ENCODE assay signal across 14 cellular contexts in the genomic region with DNA sequence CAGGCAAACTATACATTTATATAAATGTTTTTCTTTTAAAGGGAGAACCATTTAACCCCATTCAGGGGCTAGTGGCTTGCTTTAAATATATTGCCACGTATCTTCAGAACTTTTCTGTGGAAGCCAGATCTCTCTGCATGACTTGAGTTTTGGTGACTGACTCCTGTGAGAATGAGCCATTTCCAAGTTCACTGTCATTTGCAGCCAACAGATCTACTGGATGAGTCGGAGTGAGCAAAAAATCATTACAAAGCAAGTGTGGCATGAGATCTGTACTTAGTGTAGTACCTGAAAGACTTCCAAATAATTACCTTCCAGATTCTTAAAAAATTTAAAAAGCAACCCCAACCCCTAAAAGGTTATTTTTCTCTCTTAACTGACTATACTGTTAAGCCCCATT.
DNase-seq lines count a peak whose midpoint lies in the region; ATAC-seq and TF ChIP-seq lines count a peak whose summit lies in the region.
"Had no signal": no experiment of that assay in that cellular context is flagged by ENCODE, and none has a peak within 500 bp of the region (broad histone marks: within the 10 kb centered on the region; RNA-seq: fewer than 3 reads in every experiment).

No MANE protein-coding gene starts in this region.

- ATAC-seq in activated naive CD8-positive, alpha-beta T cell treated with anti-CD3 and anti-CD28 coated beads, Interleukin-2, amount 50 U/mL, for 24 hours = no peak
- no peak for ATAC-seq in stimulated activated naive B cell treated with anti-CD40 and anti-IgM and Interleukin-4, amounts not matched to agents 10 μg/mL and 1 μg/mL and 100 μg/mL, for 72 hours (replicated peaks)
- ATAC-seq in HG03280 (IDR thresholded peaks at IDR 0.05; ENCODE audit: unreplicated experiment) (no peak), GM18858 (IDR thresholded peaks at IDR 0.05; ENCODE audit: unreplicated experiment) (no peak)
- ATAC-seq: naive thymus-derived CD8-positive, alpha-beta T cell had no signal

- H4K20me1 ChIP-seq in SU-DHL-6 (ENCODE audit: low read depth, low read length) = no peaks in the 10 kb centered on the region

- no peak for TF ChIP-seq CTCF in SU-DHL-6 (IDR thresholded peaks at IDR 0.05; ENCODE audit: insufficient read depth, low read length, poor library complexity, severe bottlenecking)

- peaks cover 4% of the 10 kb centered on the region for H3K4me1 Mint-ChIP-seq in activated naive CD8-positive, alpha-beta T cell (ENCODE audit: low read depth)
- peaks cover 16% of the 10 kb centered on the region for H3K4me1 Mint-ChIP-seq in activated naive CD8-positive, alpha-beta T cell treated with anti-CD3 and anti-CD28 coated beads, Interleukin-2, amount 50 U/mL, for 24 hours
- peaks cover 33 to 55% of the 10 kb centered on the region in 2 donors for H3K4me1 Mint-ChIP-seq in stimulated activated naive B cell treated with anti-CD40 and anti-IgM and Interleukin-4, amounts not matched to agents 10 μg/mL and 1 μg/mL and 100 μg/mL, for 72 hours
- H3K4me1 Mint-ChIP-seq: endodermal cell had no signal

- H3K4me3 ChIP-seq in SU-DHL-6 (ENCODE audit: insufficient read depth, low read length, poor library complexity, severe bottlenecking) = no peak overlapping the region

- peak overlapping the region; percentile 75 for H3K27ac Mint-ChIP-seq in activated naive CD8-positive, alpha-beta T cell
- H3K27ac Mint-ChIP-seq in activated naive CD8-positive, alpha-beta T cell treated with anti-CD3 and anti-CD28 coated beads, Interleukin-2, amount 50 U/mL, for 24 hours = no peak overlapping the region
- H3K27ac Mint-ChIP-seq in stimulated activated naive B cell treated with anti-CD40 and anti-IgM and Interleukin-4, amounts not matched to agents 10 μg/mL and 1 μg/mL and 100 μg/mL, for 72 hours = peak overlapping the region; percentile 74
- H3K27ac Mint-ChIP-seq: endodermal cell had no signal

- no peaks in the 10 kb centered on the region for H3K9me3 ChIP-seq in SU-DHL-6 (ENCODE audit: insufficient read depth, low read length)

- no peak overlapping the region for H3K4me2 ChIP-seq in SU-DHL-6 (ENCODE audit: low read depth, low read length, poor library complexity, severe bottlenecking)
- H3K4me2 ChIP-seq: KMS-11 had no signal

- peaks cover 69% of the 10 kb centered on the region for H3F3A ChIP-seq in SU-DHL-6 (ENCODE audit: insufficient read depth)

- no peaks in the 10 kb centered on the region for H3K9me3 Mint-ChIP-seq in activated naive CD8-positive, alpha-beta T cell (ENCODE audit: low read depth)
- no peaks in the 10 kb centered on the region for H3K9me3 Mint-ChIP-seq in activated naive CD8-positive, alpha-beta T cell treated with anti-CD3 and anti-CD28 coated beads, Interleukin-2, amount 50 U/mL, for 24 hours
- H3K9me3 Mint-ChIP-seq in stimulated activated naive B cell treated with anti-CD40 and anti-IgM and Interleukin-4, amounts not matched to agents 10 μg/mL and 1 μg/mL and 100 μg/mL, for 72 hours = no peaks in the 10 kb centered on the region
- H3K9me3 Mint-ChIP-seq: endodermal cell; naive thymus-derived CD8-positive, alpha-beta T cell had no signal

- no peaks in the 10 kb centered on the region for H3K27me3 ChIP-seq in SU-DHL-6 (ENCODE audit: low read length)

- no peak overlapping the region for H3K9ac ChIP-seq in SU-DHL-6 (ENCODE audit: low read length)
- H3K9ac ChIP-seq: KMS-11 had no signal

- DNase-seq in activated naive CD8-positive, alpha-beta T cell treated with anti-CD3 and anti-CD28 coated beads, Interleukin-2, amount 50 U/mL, for 24 hours = no peak
- DNase-seq in epithelial cell of prostate (ENCODE audit: low read depth, low spot score) = no peak
- no peak for DNase-seq in stimulated activated naive B cell treated with anti-CD40 and anti-IgM and Interleukin-4, amounts not matched to agents 10 μg/mL and 1 μg/mL and 100 μg/mL, for 72 hours
- DNase-seq in GF-D8 (lab: John Stamatoyannopoulos, UW) = no peak
- DNase-seq: activated CD8-positive, alpha-beta memory T cell treated with anti-CD3 and anti-CD28 coated beads, Interleukin-2, amount 50 U/mL, for 48 hours; endodermal cell; naive thymus-derived CD8-positive, alpha-beta T cell; NCI-H146; WERI-Rb-1 had no signal

- H3K36me3 ChIP-seq in SU-DHL-6 (ENCODE audit: low read length) = peaks cover 28% of the 10 kb centered on the region

- no peak overlapping the region for H2AFZ ChIP-seq in SU-DHL-6 (ENCODE audit: low read depth, low read length, severe bottlenecking)

- H3K27me3 Mint-ChIP-seq in activated naive CD8-positive, alpha-beta T cell = no peaks in the 10 kb centered on the region
- no peaks in the 10 kb centered on the region for H3K27me3 Mint-ChIP-seq in activated naive CD8-positive, alpha-beta T cell treated with anti-CD3 and anti-CD28 coated beads, Interleukin-2, amount 50 U/mL, for 24 hours
- no peaks in the 10 kb centered on the region for H3K27me3 Mint-ChIP-seq in stimulated activated naive B cell treated with anti-CD40 and anti-IgM and Interleukin-4, amounts not matched to agents 10 μg/mL and 1 μg/mL and 100 μg/mL, for 72 hours
- H3K27me3 Mint-ChIP-seq: naive thymus-derived CD8-positive, alpha-beta T cell had no signal

- H3K27ac ChIP-seq in SU-DHL-6 (ENCODE audit: low read depth, low read length) (peak overlapping the region; percentile 60), epithelial cell of prostate (peak overlapping the region; percentile 44)
- H3K27ac ChIP-seq: KMS-11, WERI-Rb-1 had no signal

- H3K36me3 Mint-ChIP-seq in activated naive CD8-positive, alpha-beta T cell = peaks cover 22% of the 10 kb centered on the region
- peaks cover 73% of the 10 kb centered on the region for H3K36me3 Mint-ChIP-seq in activated naive CD8-positive, alpha-beta T cell treated with anti-CD3 and anti-CD28 coated beads, Interleukin-2, amount 50 U/mL, for 24 hours (ENCODE audit: low read depth)
- peaks cover 57 to 69% of the 10 kb centered on the region in 2 donors for H3K36me3 Mint-ChIP-seq in stimulated activated naive B cell treated with anti-CD40 and anti-IgM and Interleukin-4, amounts not matched to agents 10 μg/mL and 1 μg/mL and 100 μg/mL, for 72 hours

- no peaks in the 10 kb centered on the region for H3K9me2 ChIP-seq in SU-DHL-6 (replicated peaks; ENCODE audit: insufficient read depth, low read length)

- H3K79me2 ChIP-seq in SU-DHL-6 (ENCODE audit: insufficient read depth, low read length) = peaks cover under 1% of the 10 kb centered on the region; the same call in 1 of the 2 replicates

- H3K4me3 Mint-ChIP-seq in activated naive CD8-positive, alpha-beta T cell = no peak overlapping the region
- H3K4me3 Mint-ChIP-seq in activated naive CD8-positive, alpha-beta T cell treated with anti-CD3 and anti-CD28 coated beads, Interleukin-2, amount 50 U/mL, for 24 hours = no peak overlapping the region
- peak overlapping the region in 1 of 2 donors; percentile 27 for H3K4me3 Mint-ChIP-seq in stimulated activated naive B cell treated with anti-CD40 and anti-IgM and Interleukin-4, amounts not matched to agents 10 μg/mL and 1 μg/mL and 100 μg/mL, for 72 hours
- H3K4me3 Mint-ChIP-seq: endodermal cell; naive thymus-derived CD8-positive, alpha-beta T cell had no signal
